In genomic region chr7:117212969-117213877, GRCh38 we compare ENCODE assay signal across 8 cellular contexts.
A peak's percentile ranks its signal among the peaks of the same experiment; 100 is the strongest.
DNase-seq lines count a peak whose midpoint lies in the region; ATAC-seq, FAIRE-seq and TF ChIP-seq lines count a peak whose summit lies in the region.

No MANE protein-coding gene starts in this region.

- FAIRE-seq in A204.1 (lab: Jason Lieb, UNC): peak; percentile 77

- H3K36me3 Mint-ChIP-seq in stimulated activated naive B cell treated with anti-CD40 and anti-IgM and Interleukin-4, amounts not matched to agents 10 μg/mL and 1 μg/mL and 100 μg/mL, for 72 hours: no peaks in the 10 kb centered on the region

- H3K4me3 Mint-ChIP-seq in stimulated activated naive B cell treated with anti-CD40 and anti-IgM and Interleukin-4, amounts not matched to agents 10 μg/mL and 1 μg/mL and 100 μg/mL, for 72 hours: no peak overlapping the region

- no peaks in the 10 kb centered on the region for H3K9me3 Mint-ChIP-seq in stimulated activated naive B cell treated with anti-CD40 and anti-IgM and Interleukin-4, amounts not matched to agents 10 μg/mL and 1 μg/mL and 100 μg/mL, for 72 hours

- peak; percentile 75 for DNase-seq in NCI-H1694 treated with DMSO at 0.1 percent for 48 hours (lab: John Stamatoyannopoulos, UW)
- DNase-seq in dermis blood vessel endothelial cell: peak; percentile 81
- peak; percentile 68 for DNase-seq in medulla oblongata (ENCODE audit: extremely low spot score)
- DNase-seq in stimulated activated naive B cell treated with anti-CD40 and anti-IgM and Interleukin-4, amounts not matched to agents 10 μg/mL and 1 μg/mL and 100 μg/mL, for 72 hours: peak; percentile 27

- H3K4me1 Mint-ChIP-seq in stimulated activated naive B cell treated with anti-CD40 and anti-IgM and Interleukin-4, amounts not matched to agents 10 μg/mL and 1 μg/mL and 100 μg/mL, for 72 hours: peaks cover 4% of the 10 kb centered on the region in 2 donors

- H3K27me3 Mint-ChIP-seq in stimulated activated naive B cell treated with anti-CD40 and anti-IgM and Interleukin-4, amounts not matched to agents 10 μg/mL and 1 μg/mL and 100 μg/mL, for 72 hours: no peaks in the 10 kb centered on the region

- no peak overlapping the region for H3K27ac Mint-ChIP-seq in stimulated activated naive B cell treated with anti-CD40 and anti-IgM and Interleukin-4, amounts not matched to agents 10 μg/mL and 1 μg/mL and 100 μg/mL, for 72 hours

- peak; percentile 84 for ATAC-seq in HG02798 (IDR thresholded peaks at IDR 0.05; ENCODE audit: poor library complexity, unreplicated experiment)
- ATAC-seq in stimulated activated naive B cell treated with anti-CD40 and anti-IgM and Interleukin-4, amounts not matched to agents 10 μg/mL and 1 μg/mL and 100 μg/mL, for 72 hours (replicated peaks): peak; percentile 56 to 69

- TF ChIP-seq CTCF in GM12875 (IDR thresholded peaks at IDR 0.05; ENCODE audit: borderline replicate concordance, insufficient read depth, low read depth, low read length): peak; percentile 89
- TF ChIP-seq CTCF in WI38 (IDR thresholded peaks at IDR 0.05; ENCODE audit: low read depth, low read length): peak; percentile 91

- H3K4me3 ChIP-seq in GM12875 (ENCODE audit: low read depth, low read length) (no peak overlapping the region), WI38 (ENCODE audit: low read depth, low read length) (no peak overlapping the region)

Comparison
In these comparisons a context has a peak if more than half of its experiments do, and no peak if none do; other contexts are left out.
1. DNase-seq: peak in every context shown above with its lines; median percentile 81 in dermis blood vessel endothelial cell; 75 in NCI-H1694 treated with DMSO at 0.1 percent for 48 hours; 68 in medulla oblongata; 27 in stimulated activated naive B cell treated with anti-CD40 and anti-IgM and Interleukin-4, amounts not matched to agents 10 μg/mL and 1 μg/mL and 100 μg/mL, for 72 hours.